ENCODE assay signal across 8 cellular contexts in the genomic region with DNA sequence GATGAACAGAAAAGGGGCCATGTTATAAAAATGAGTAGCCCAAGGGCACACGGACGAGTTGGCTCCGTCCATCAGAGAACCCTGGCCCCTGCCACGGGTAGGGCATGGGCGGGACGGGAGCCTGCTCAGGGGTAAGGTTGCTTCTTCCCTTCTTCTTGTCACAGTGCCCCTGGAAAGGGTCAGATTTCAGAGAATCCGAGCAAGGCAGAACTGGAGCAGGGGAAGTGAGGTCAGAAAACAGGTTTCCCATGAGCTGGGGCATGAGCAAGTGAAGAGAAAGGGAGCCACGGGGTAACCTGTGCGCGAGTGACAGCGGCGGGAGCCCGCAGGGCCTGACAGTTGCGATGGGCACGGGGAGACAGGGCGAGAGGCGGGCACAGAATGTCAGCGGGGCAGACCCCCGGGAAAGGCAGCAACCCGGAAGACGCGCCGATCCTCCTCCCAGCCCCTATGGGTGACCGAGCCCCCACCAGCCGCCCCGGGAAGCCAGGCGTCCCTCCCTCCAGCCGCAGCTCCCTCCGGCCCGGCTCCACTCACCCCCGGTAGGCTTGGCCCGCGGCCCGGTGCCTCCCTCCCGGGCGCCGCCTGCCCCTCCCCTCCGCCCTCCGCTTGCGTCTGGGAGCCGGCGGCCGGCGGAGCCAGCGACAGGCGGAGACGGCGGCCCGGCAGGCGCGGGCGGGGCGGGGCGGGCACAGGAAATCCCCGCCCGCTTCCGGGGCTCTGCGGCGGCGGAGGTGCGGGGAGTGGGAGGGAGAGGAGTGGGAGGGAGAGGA. TPM values are rescaled to one million over a fixed set of nuclear protein-coding genes. Genes with fewer than 3 reads are reported as not detected.
A peak's percentile ranks its signal among the peaks of the same experiment; 100 is the strongest.
DNase-seq lines count a peak whose midpoint lies in the region; ATAC-seq lines count a peak whose summit lies in the region.

A gene (minus strand): TSS at position 671 of the 773 bp plus-strand sequence. CDS start 2,829 bp downstream, outside the sequence.

- H3K9me3 ChIP-seq in endocrine pancreas (ENCODE audit: control insufficient read depth, low read length), result no peaks in the 10 kb centered on the region

- peak within 1 kb of the TSS; percentile 76 for H3K4me3 ChIP-seq in endocrine pancreas (ENCODE audit: control insufficient read depth, insufficient read depth, low read length)

- peak; percentile 80 for ATAC-seq in GM19035 (IDR thresholded peaks at IDR 0.05; ENCODE audit: unreplicated experiment)
- peak; percentile 91 for ATAC-seq in HG03280 (IDR thresholded peaks at IDR 0.05; ENCODE audit: unreplicated experiment)

- DNase-seq in Ammon's horn (ENCODE audit: low spot score) (peak; percentile 89), NCI-H774 (lab: John Stamatoyannopoulos, UW) (peak; percentile 89), mesenteric fat pad (ENCODE audit: low spot score) (peak; percentile 94)
- peak; percentile 28 to 60 (median 47) for DNase-seq in activated CD8-positive, alpha-beta memory T cell treated with anti-CD3 and anti-CD28 coated beads for 48 hours (ENCODE audit: low read depth in 2 of 3, low spot score in 2 of 3)
- DNase-seq in stimulated activated CD8-positive, alpha-beta memory T cell treated with anti-CD3 and anti-CD28 coated beads, Interleukin-15, amount 100 ng/mL, for 24 hours (ENCODE audit: low read depth), result peak; percentile 47

- peak within 1 kb of the TSS; percentile 96 for H3K9ac ChIP-seq in endocrine pancreas (ENCODE audit: control insufficient read depth, insufficient read depth, low read length)

- peaks cover 14% of the 10 kb centered on the region for H3K4me1 ChIP-seq in endocrine pancreas (ENCODE audit: control insufficient read depth, insufficient read depth, low read length)

- H3K27me3 ChIP-seq in endocrine pancreas (ENCODE audit: control insufficient read depth, insufficient read depth, low read length), result no peaks in the 10 kb centered on the region

- H3K36me3 ChIP-seq in endocrine pancreas (ENCODE audit: control insufficient read depth, insufficient read depth, low read length), result peaks cover under 1% of the 10 kb centered on the region

RNA-seq across cellular contexts. Expression of the gene that starts here (rescaled TPM):
- total RNA-seq in mesenteric fat pad, result 15.7 TPM

Comparison
In these comparisons a context has a peak if more than half of its experiments do, and no peak if none do; other contexts are left out.
1. Peak in every context shown above with its lines: DNase-seq, ATAC-seq and H3K4me3 ChIP-seq.